Comparison of ENCODE assay signal across 1 cellular context in genomic region chr19:6842871-6843607, GRCh38.
TF ChIP-seq lines count a peak whose summit lies in the region.

No MANE protein-coding gene starts in this region.

TF ChIP-seq in H1, 55 proteins besides CTCF, POLR2A, EP300 and RAD21:
- no peak for TF ChIP-seq CBX5 (IDR thresholded peaks at IDR 0.05; ENCODE audit: low read depth, low read length)
- TF ChIP-seq CTBP2 (IDR thresholded peaks at IDR 0.05; ENCODE audit: borderline replicate concordance, insufficient read depth, insufficient read length, low read length): no peak
- no peak for TF ChIP-seq SRF (IDR thresholded peaks at IDR 0.05; ENCODE audit: low read depth, low read length)
- no peak for TF ChIP-seq SIRT6 (IDR thresholded peaks at IDR 0.05; ENCODE audit: low read length)
- no peak for TF ChIP-seq YY1 (IDR thresholded peaks at IDR 0.05; ENCODE audit: low read depth, low read length)
- no peak for TF ChIP-seq KDM5A (IDR thresholded peaks at IDR 0.05; ENCODE audit: low read length)
- TF ChIP-seq NANOG (IDR thresholded peaks at IDR 0.05; ENCODE audit: insufficient read depth, low read depth, low read length, poor library complexity, severe bottlenecking): no peak
